ENCODE assay signal across 20 cellular contexts in genomic region chr11:83220279-83220678, GRCh38. TPM values are rescaled to one million over a fixed set of nuclear protein-coding genes. Genes with fewer than 3 reads are reported as not detected.
A peak's percentile ranks its signal among the peaks of the same experiment; 100 is the strongest.
DNase-seq lines count a peak whose midpoint lies in the region; ATAC-seq and TF ChIP-seq lines count a peak whose summit lies in the region.
"Had no signal": no experiment of that assay in that cellular context is flagged by ENCODE, and none has a peak within 500 bp of the region (broad histone marks: within the 10 kb centered on the region; RNA-seq: fewer than 3 reads in every experiment).

No MANE protein-coding gene starts in this region.

- no peaks in the 10 kb centered on the region for H3K9me3 ChIP-seq in Panc1 (ENCODE audit: control insufficient read depth, insufficient read depth, low read depth, low read length)
- no peaks in the 10 kb centered on the region for H3K9me3 ChIP-seq in gastrocnemius medialis
- H3K9me3 ChIP-seq: heart left ventricle, left lung, suprapubic skin had no signal

- TF ChIP-seq CTCF in Panc1 (IDR thresholded peaks at IDR 0.05), result no peak
- no peak for TF ChIP-seq CTCF in choroid plexus epithelial cell (conservative IDR thresholded peaks at IDR 0.05; ENCODE audit: low read depth, low read length)
- no peak for TF ChIP-seq CTCF in gastrocnemius medialis (IDR thresholded peaks at IDR 0.05 in 4 of 5, conservative IDR thresholded peaks at IDR 0.05 in 1 of 5)

- H3K4me1 ChIP-seq in Panc1 (ENCODE audit: control insufficient read depth, insufficient read depth, low read length) (peaks cover 4% of the 10 kb centered on the region; the same call in 1 of the 2 replicates), gastrocnemius medialis (no peaks in the 10 kb centered on the region)
- H3K4me1 ChIP-seq: heart left ventricle, left lung, suprapubic skin had no signal

- H3K36me3 ChIP-seq in Panc1 (ENCODE audit: control insufficient read depth, insufficient read depth, low read length) (no peaks in the 10 kb centered on the region), gastrocnemius medialis (no peaks in the 10 kb centered on the region)
- H3K36me3 ChIP-seq: left lung, suprapubic skin had no signal

- DNase-seq in DMS79 treated with DMSO at 0.1 percent for 48 hours (lab: John Stamatoyannopoulos, UW) (peak; percentile 27), NCI-H1417 treated with DMSO at 0.1 percent for 48 hours (lab: John Stamatoyannopoulos, UW) (peak; percentile 1), Panc1 (ENCODE audit: low read depth, low spot score) (no peak), choroid plexus epithelial cell (ENCODE audit: low read depth) (peak; percentile 4), gastrocnemius medialis (no peak), globus pallidus (ENCODE audit: low spot score) (no peak)
- DNase-seq: activated CD4-positive, alpha-beta memory T cell treated with anti-CD3 and anti-CD28 coated beads for 36 hours; activated naive CD4-positive, alpha-beta T cell treated with Interleukin-2 at 50 U/mL for 16 hours; activated T-cell treated with anti-CD3 and anti-CD28 coated beads, Interleukin-2, amount 50 U/mL, for 1 hour; CD4-positive, alpha-beta T cell; effector memory CD8-positive, alpha-beta T cell; heart left ventricle; left lung; NCI-H2171; occipital lobe; SHP77 treated with DMSO at 0.1 percent for 48 hours; stimulated activated CD4-positive, alpha-beta T cell treated with anti-CD3 and anti-CD28 coated beads, Interleukin-12 subunit alpha, Interleukin-12 subunit beta, amount 100 ng/mL, for 4 hours had no signal

- H3K27me3 ChIP-seq in Panc1 (ENCODE audit: control insufficient read depth, insufficient read depth, low read length) (peaks cover 5% of the 10 kb centered on the region; the same call in 1 of the 2 replicates), gastrocnemius medialis (no peaks in the 10 kb centered on the region)
- H3K27me3 ChIP-seq: heart left ventricle, left lung, suprapubic skin had no signal

- ATAC-seq in Panc1 (peak; percentile 75), HG02970 (IDR thresholded peaks at IDR 0.05; ENCODE audit: low FRiP score, unreplicated experiment) (no peak), gastrocnemius medialis (no peak)
- ATAC-seq: effector memory CD8-positive, alpha-beta T cell; heart left ventricle; left lung; WTC11 had no signal

- POLR2A ChIA-PET in Panc1 (lab: Charles Lee), result interaction anchor here (0.6 kb wide), 1 partner anchor 8 kb away, joined by 3 read pairs; no protein-coding TSS in a partner anchor

- no peak for TF ChIP-seq POLR2A in gastrocnemius medialis (IDR thresholded peaks at IDR 0.05)

- CTCF ChIA-PET in Panc1 (lab: Charles Lee), result no interaction called here

- intact Hi-C loops in Panc1 (cut with micrococcal nuclease; ENCODE audit: unreplicated experiment) (no loop called here), gastrocnemius medialis (cut with DNase I; ENCODE audit: low total_unique reads) (no loop called here)

- H3K4me3 ChIP-seq in Panc1 (ENCODE audit: low read depth in 2 of 2, low read length in 2 of 2), result peak overlapping the region; percentile 7 to 35; a peak in 3 of 4 replicates
- H3K4me3 ChIP-seq in choroid plexus epithelial cell (ENCODE audit: low read depth, low read length), result no peak overlapping the region
- no peak overlapping the region for H3K4me3 ChIP-seq in gastrocnemius medialis
- H3K4me3 ChIP-seq: heart left ventricle, left lung, suprapubic skin had no signal

- BruUV-seq in Panc1 (replicated peaks; lab: Mats Ljungman, UMichigan), result no TSS peak

- H3K27ac ChIP-seq in Panc1 (ENCODE audit: low read length), result no peak overlapping the region
- H3K27ac ChIP-seq in gastrocnemius medialis, result no peak overlapping the region
- H3K27ac ChIP-seq: heart left ventricle, left lung, suprapubic skin had no signal

- in situ Hi-C loops in Panc1 (cut with HindIII; ENCODE audit: low pct_unique_long_range_greater_than_20kb, low sequenced_read_pairs) (no loop called here), gastrocnemius medialis (cut with MboI; ENCODE audit: low sequenced_read_pairs in 4 of 4) (no loop called here)

RNA-seq across cellular contexts. Expression of gene ANKRD42, which starts 26.8 kb away (rescaled TPM):
- total RNA-seq in Panc1 (2021; ENCODE audit: unreplicated experiment) (14.8 TPM), gastrocnemius medialis (1 to 10 TPM; 2.1 to 3.7 (median 3.4) TPM)
- polyA plus RNA-seq in Panc1 (2012; ENCODE audit: insufficient read length), result 11.9 TPM

Comparison
In these comparisons a context has a peak if more than half of its experiments do, and no peak if none do; other contexts are left out.
1. DNase-seq: peak in DMS79 treated with DMSO at 0.1 percent for 48 hours (single experiment), NCI-H1417 treated with DMSO at 0.1 percent for 48 hours (single experiment) and choroid plexus epithelial cell (single experiment); none in Panc1 (single experiment), gastrocnemius medialis (0 of 2) and globus pallidus (single experiment).
2. H3K4me3 ChIP-seq: peak in Panc1 (2 of 2); none in choroid plexus epithelial cell (single experiment) and gastrocnemius medialis (0 of 4).